Comparison of ENCODE assay signal across 26 cellular contexts in genomic region chr2:177180269-177181021, GRCh38.
"Had no signal": no experiment of that assay in that cellular context is flagged by ENCODE, and none has a peak within 500 bp of the region (broad histone marks: within the 10 kb centered on the region; RNA-seq: fewer than 3 reads in every experiment).

No MANE protein-coding gene starts in this region.

- H3K36me3 Mint-ChIP-seq: naive thymus-derived CD8-positive, alpha-beta T cell; stimulated activated naive B cell treated with anti-CD40 and anti-IgM and Interleukin-4, amounts not matched to agents 10 μg/mL and 1 μg/mL and 100 μg/mL, for 72 hours had no signal

- H3K4me3 ChIP-seq: esophagus squamous epithelium, heart right ventricle, lower lobe of right lung, prostate gland, right atrium auricular region, sigmoid colon, spleen, thoracic aorta, transverse colon, upper lobe of right lung, vagina had no signal

- H3K27me3 ChIP-seq: esophagus squamous epithelium, heart right ventricle, right atrium auricular region, sigmoid colon, spleen, transverse colon, upper lobe of right lung, vagina had no signal

- ATAC-seq: effector memory CD8-positive, alpha-beta T cell; heart right ventricle; left ventricle myocardium superior; lower lobe of right lung; naive thymus-derived CD8-positive, alpha-beta T cell; stimulated activated naive B cell treated with anti-CD40 and anti-IgM and Interleukin-4, amounts not matched to agents 10 μg/mL and 1 μg/mL and 100 μg/mL, for 72 hours; upper lobe of right lung had no signal

- H3K27ac ChIP-seq: esophagus squamous epithelium, heart right ventricle, lower lobe of right lung, prostate gland, right atrium auricular region, sigmoid colon, spleen, thoracic aorta, transverse colon, upper lobe of right lung, vagina had no signal

- FAIRE-seq: endometrium, islet of Langerhans had no signal

- H3K9me3 ChIP-seq: esophagus squamous epithelium, heart right ventricle, lower lobe of right lung, prostate gland, right atrium auricular region, sigmoid colon, spleen, thoracic aorta, transverse colon, upper lobe of right lung, vagina had no signal

- H3K4me3 Mint-ChIP-seq: effector memory CD8-positive, alpha-beta T cell; naive thymus-derived CD8-positive, alpha-beta T cell; nephron progenitor cell; stimulated activated naive B cell treated with anti-CD40 and anti-IgM and Interleukin-4, amounts not matched to agents 10 μg/mL and 1 μg/mL and 100 μg/mL, for 72 hours; stimulated activated naive CD8-positive, alpha-beta T cell treated with anti-CD3 and anti-CD28 coated beads, Interleukin-15, Interleukin-2, amounts not matched to agents 100 ng/mL and 50 ng/mL, for 24 hours had no signal

- H3K36me3 ChIP-seq: esophagus squamous epithelium, heart right ventricle, lower lobe of right lung, prostate gland, right atrium auricular region, sigmoid colon, spleen, thoracic aorta, transverse colon, upper lobe of right lung, vagina had no signal

- H3K9me3 Mint-ChIP-seq: effector memory CD8-positive, alpha-beta T cell; naive thymus-derived CD8-positive, alpha-beta T cell; stimulated activated naive B cell treated with anti-CD40 and anti-IgM and Interleukin-4, amounts not matched to agents 10 μg/mL and 1 μg/mL and 100 μg/mL, for 72 hours; stimulated activated naive CD8-positive, alpha-beta T cell treated with anti-CD3 and anti-CD28 coated beads, Interleukin-15, Interleukin-2, amounts not matched to agents 100 ng/mL and 50 ng/mL, for 24 hours had no signal

- H3K27ac Mint-ChIP-seq: effector memory CD8-positive, alpha-beta T cell; naive thymus-derived CD8-positive, alpha-beta T cell; stimulated activated naive B cell treated with anti-CD40 and anti-IgM and Interleukin-4, amounts not matched to agents 10 μg/mL and 1 μg/mL and 100 μg/mL, for 72 hours; stimulated activated naive CD8-positive, alpha-beta T cell treated with anti-CD3 and anti-CD28 coated beads, Interleukin-15, Interleukin-2, amounts not matched to agents 100 ng/mL and 50 ng/mL, for 24 hours had no signal

- DNase-seq: cortex of kidney; effector memory CD8-positive, alpha-beta T cell; erythroblast; esophagus squamous epithelium; foreskin melanocyte; glutamatergic neuron; heart right ventricle; hippocampal formation; kidney glomerular epithelial cell; left ventricle myocardium superior; lower lobe of right lung; naive thymus-derived CD8-positive, alpha-beta T cell; nephron progenitor cell; nucleus accumbens; sigmoid colon; spleen; stimulated activated naive B cell treated with anti-CD40 and anti-IgM and Interleukin-4, amounts not matched to agents 10 μg/mL and 1 μg/mL and 100 μg/mL, for 72 hours; transverse colon; upper lobe of right lung had no signal

- H3K4me1 Mint-ChIP-seq: stimulated activated naive B cell treated with anti-CD40 and anti-IgM and Interleukin-4, amounts not matched to agents 10 μg/mL and 1 μg/mL and 100 μg/mL, for 72 hours had no signal

- H3K27me3 Mint-ChIP-seq: stimulated activated naive B cell treated with anti-CD40 and anti-IgM and Interleukin-4, amounts not matched to agents 10 μg/mL and 1 μg/mL and 100 μg/mL, for 72 hours; stimulated activated naive CD8-positive, alpha-beta T cell treated with anti-CD3 and anti-CD28 coated beads, Interleukin-15, Interleukin-2, amounts not matched to agents 100 ng/mL and 50 ng/mL, for 24 hours had no signal

- H3K4me1 ChIP-seq: esophagus squamous epithelium, heart right ventricle, lower lobe of right lung, prostate gland, right atrium auricular region, sigmoid colon, spleen, transverse colon, upper lobe of right lung, vagina had no signal
